1 cellular context compared by ENCODE assay signal in genomic region chr20:396252-396618, GRCh38.
A peak's percentile ranks its signal among the peaks of the same experiment; 100 is the strongest.
TF ChIP-seq lines count a peak whose summit lies in the region.

No MANE protein-coding gene starts in this region.

TF ChIP-seq in HepG2, 621 proteins besides CTCF, POLR2A, EP300 and RAD21 (continued from another document and continues in another):
- TF ChIP-seq HNRNPLL (IDR thresholded peaks at IDR 0.05; ENCODE audit: low read depth, low read length, poor library complexity, severe bottlenecking) (no peak), ZNF780A (CRISPR knock-in tag; IDR thresholded peaks at IDR 0.05) (no peak), ZNF563 (CRISPR knock-in tag; IDR thresholded peaks at IDR 0.05) (0 out of 2 replicates have a peak, but pooled peaks have one; percentile 39), ZNF704 (CRISPR knock-in tag; IDR thresholded peaks at IDR 0.05; ENCODE audit: borderline replicate concordance) (no peak; the same call in 1 of the 2 replicates), HES4 (CRISPR knock-in tag; IDR thresholded peaks at IDR 0.05; ENCODE audit: borderline replicate concordance) (peak; percentile 23; the same call in 1 of the 2 replicates), CEBPZ (IDR thresholded peaks at IDR 0.05; ENCODE audit: low read length) (no peak), FOXO1 (CRISPR knock-in tag; IDR thresholded peaks at IDR 0.05) (no peak), SIX1 (CRISPR knock-in tag; IDR thresholded peaks at IDR 0.05; ENCODE audit: borderline replicate concordance) (no peak), ZSCAN12 (CRISPR knock-in tag; IDR thresholded peaks at IDR 0.05) (no peak), EED (CRISPR knock-in tag; IDR thresholded peaks at IDR 0.05) (no peak; the same call in 1 of the 2 replicates), KLF9 (CRISPR knock-in tag; IDR thresholded peaks at IDR 0.05; ENCODE audit: low read depth) (no peak), ZFP36L1 (CRISPR knock-in tag; IDR thresholded peaks at IDR 0.05) (no peak), ZNF138 (CRISPR knock-in tag; IDR thresholded peaks at IDR 0.05; ENCODE audit: low read depth) (no peak; the same call in 1 of the 2 replicates), MLX (CRISPR knock-in tag; IDR thresholded peaks at IDR 0.05) (no peak), BRD4 (CRISPR knock-in tag; IDR thresholded peaks at IDR 0.05) (no peak; the same call in 1 of the 2 replicates), MYNN (CRISPR knock-in tag; IDR thresholded peaks at IDR 0.05; ENCODE audit: low read depth) (no peak), ZNF281 (CRISPR knock-in tag; IDR thresholded peaks at IDR 0.05; ENCODE audit: borderline replicate concordance) (no peak), ZNF275 (CRISPR knock-in tag; IDR thresholded peaks at IDR 0.05; ENCODE audit: borderline replicate concordance) (0 out of 2 replicates have a peak, but pooled peaks have one; percentile 10), ZNF891 (CRISPR knock-in tag; IDR thresholded peaks at IDR 0.05) (0 out of 2 replicates have a peak, but pooled peaks have one; percentile 74), ZBTB33 (CRISPR knock-in tag; IDR thresholded peaks at IDR 0.05) (peak; percentile 34; the same call in 1 of the 2 replicates), CREM (IDR thresholded peaks at IDR 0.05) (no peak), CREM (CRISPR knock-in tag; IDR thresholded peaks at IDR 0.05) (no peak), ZNF691 (CRISPR knock-in tag; IDR thresholded peaks at IDR 0.05; ENCODE audit: borderline replicate concordance, low read depth) (no peak), FOXA3 (CRISPR knock-in tag; IDR thresholded peaks at IDR 0.05) (no peak), MXD4 (CRISPR knock-in tag; IDR thresholded peaks at IDR 0.05) (no peak), ZFAT (CRISPR knock-in tag; conservative IDR thresholded peaks at IDR 0.05) (no peak), KDM2A (CRISPR knock-in tag; IDR thresholded peaks at IDR 0.05; ENCODE audit: borderline replicate concordance, low read depth) (no peak), PLRG1 (conservative IDR thresholded peaks at IDR 0.05) (no peak), ZNF615 (CRISPR knock-in tag; IDR thresholded peaks at IDR 0.05; ENCODE audit: borderline replicate concordance) (no peak), HIVEP1 (CRISPR knock-in tag; IDR thresholded peaks at IDR 0.05) (peak; percentile 72; the same call in 1 of the 2 replicates), ZZZ3 (CRISPR knock-in tag; IDR thresholded peaks at IDR 0.05; ENCODE audit: borderline replicate concordance) (no peak), TSC22D2 (CRISPR knock-in tag; IDR thresholded peaks at IDR 0.05; ENCODE audit: borderline replicate concordance) (no peak), GLMP (CRISPR knock-in tag; IDR thresholded peaks at IDR 0.05; ENCODE audit: borderline replicate concordance) (no peak), ZNF224 (CRISPR knock-in tag; IDR thresholded peaks at IDR 0.05) (no peak), ZNF136 (CRISPR knock-in tag; IDR thresholded peaks at IDR 0.05; ENCODE audit: low read depth) (no peak), ZKSCAN8 (CRISPR knock-in tag; IDR thresholded peaks at IDR 0.05; ENCODE audit: borderline replicate concordance) (no peak), ZNF543 (CRISPR knock-in tag; IDR thresholded peaks at IDR 0.05) (0 out of 2 replicates have a peak, but pooled peaks have one; percentile 5), ZNF441 (CRISPR knock-in tag; IDR thresholded peaks at IDR 0.05; ENCODE audit: borderline replicate concordance) (no peak), HIC2 (CRISPR knock-in tag; IDR thresholded peaks at IDR 0.05; ENCODE audit: low read depth) (no peak), ZNF790 (CRISPR knock-in tag; IDR thresholded peaks at IDR 0.05; ENCODE audit: borderline replicate concordance) (0 out of 2 replicates have a peak, but pooled peaks have one; percentile 44), CAMTA2 (CRISPR knock-in tag; IDR thresholded peaks at IDR 0.05; ENCODE audit: borderline replicate concordance) (0 out of 2 replicates have a peak, but pooled peaks have one; percentile 37), RAD51 (IDR thresholded peaks at IDR 0.05; ENCODE audit: borderline replicate concordance) (no peak), ZKSCAN5 (CRISPR knock-in tag; IDR thresholded peaks at IDR 0.05) (no peak; the same call in 1 of the 2 replicates), ZNF747 (CRISPR knock-in tag; IDR thresholded peaks at IDR 0.05; ENCODE audit: borderline replicate concordance) (no peak), ZNF18 (CRISPR knock-in tag; IDR thresholded peaks at IDR 0.05; ENCODE audit: insufficient replicate concordance) (no peak), NFE2 (CRISPR knock-in tag; IDR thresholded peaks at IDR 0.05) (no peak), HMG20B (CRISPR knock-in tag; conservative IDR thresholded peaks at IDR 0.05) (no peak), TAF15 (IDR thresholded peaks at IDR 0.05; ENCODE audit: low read depth, low read length, poor library complexity, severe bottlenecking) (no peak), PHF8 (CRISPR knock-in tag; IDR thresholded peaks at IDR 0.05) (no peak)
